10 cellular contexts compared by ENCODE assay signal in the genomic region with DNA sequence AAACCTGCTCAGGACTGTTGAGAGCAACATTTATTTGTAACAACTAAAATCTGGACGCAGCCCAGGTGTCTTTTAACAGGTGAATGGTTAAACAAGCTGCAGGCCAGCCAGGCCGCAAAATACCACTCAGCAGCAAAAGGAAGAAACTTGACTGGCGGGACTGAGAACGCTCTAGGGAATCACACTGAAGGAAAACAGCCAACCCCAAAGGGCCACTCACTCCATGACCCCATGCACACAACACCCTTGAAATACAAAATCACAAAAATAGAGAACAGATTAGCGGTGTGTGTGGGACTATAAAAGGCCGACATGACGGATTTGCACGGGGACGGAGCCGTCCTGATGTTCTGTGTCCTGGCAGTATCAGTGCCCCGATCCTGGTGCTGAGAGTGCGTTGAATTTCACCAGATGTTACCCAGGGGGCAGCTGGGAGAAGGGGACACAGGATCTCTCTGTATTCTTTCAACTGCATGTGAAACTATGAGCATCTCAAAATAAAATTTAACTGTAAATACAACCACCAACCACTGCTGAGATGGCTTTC. TPM values are rescaled to one million over a fixed set of nuclear protein-coding genes. Genes with fewer than 3 reads are reported as not detected.
DNase-seq lines count a peak whose midpoint lies in the region; ATAC-seq, FAIRE-seq and TF ChIP-seq lines count a peak whose summit lies in the region.
"Had no signal": no experiment of that assay in that cellular context is flagged by ENCODE, and none has a peak within 500 bp of the region (broad histone marks: within the 10 kb centered on the region; RNA-seq: fewer than 3 reads in every experiment).

No MANE protein-coding gene starts in this region.

- no peak overlapping the region for H3K23ac ChIP-seq in mesenchymal stem cell (ENCODE audit: low read length in 2 of 2)

- 85% methylated on average over 12 of the region's 12 CpGs for WGBS in mesenchymal stem cell
- WGBS in tibial nerve, 2 donors = 42 to 49% methylated on average over 12 of the region's 12 CpGs

- H2AFZ ChIP-seq in astrocyte (ENCODE audit: low read depth, low read length) = no peak overlapping the region
- no peak overlapping the region for H2AFZ ChIP-seq in mesenchymal stem cell (ENCODE audit: low read depth, low read length)

- H4K20me1 ChIP-seq in astrocyte (ENCODE audit: insufficient read depth, low read length) = peaks cover 56% of the 10 kb centered on the region

- DNase-seq in activated naive CD4-positive, alpha-beta T cell treated with anti-CD3 and anti-CD28 coated beads, Interleukin-2, amount 10 ng/mL, durations not matched to agents 7 days and 5 days = peak; percentile 10
- DNase-seq in activated naive CD4-positive, alpha-beta T cell treated with anti-CD3 and anti-CD28 coated beads for 36 hours = no peak
- DNase-seq in astrocyte (ENCODE audit: low read depth) = no peak
- DNase-seq in mesenchymal stem cell = no peak
- DNase-seq in tibial nerve (ENCODE audit: low spot score in 2 of 2) = no peak
- no peak for DNase-seq in T1000 (lab: John Stamatoyannopoulos, UW)
- DNase-seq in HEK293T (ENCODE audit: extremely low spot score) = no peak
- DNase-seq: activated naive CD4-positive, alpha-beta T cell had no signal

- H3K4me3 Mint-ChIP-seq in activated naive CD4-positive, alpha-beta T cell treated with anti-CD3 and anti-CD28 coated beads, Interleukin-2, amount 10 ng/mL, durations not matched to agents 7 days and 5 days = no peak overlapping the region
- no peak overlapping the region for H3K4me3 Mint-ChIP-seq in activated naive CD4-positive, alpha-beta T cell treated with anti-CD3 and anti-CD28 coated beads for 36 hours
- H3K4me3 Mint-ChIP-seq in astrocyte (ENCODE audit: unreplicated experiment) = peak overlapping the region; percentile 58

- H3K9ac ChIP-seq in astrocyte (ENCODE audit: low read length) (peak overlapping the region; percentile 80), mesenchymal stem cell (ENCODE audit: low read length) (peak overlapping the region; percentile 87)

- H3K4me1 ChIP-seq in astrocyte (ENCODE audit: insufficient read depth, low read length) = peaks cover 39% of the 10 kb centered on the region
- H3K4me1 ChIP-seq in mesenchymal stem cell (ENCODE audit: control insufficient read depth, insufficient read depth, low read depth, low read length) = peaks cover 31% of the 10 kb centered on the region
- peaks cover 0 to 93% (median 53%) of the 10 kb centered on the region in 4 donors for H3K4me1 ChIP-seq in tibial nerve

- no peak for TF ChIP-seq EP300 in tibial nerve (IDR thresholded peaks at IDR 0.05)

- H3K27ac ChIP-seq in astrocyte (ENCODE audit: low read depth, low read length) (peak overlapping the region; percentile 73), mesenchymal stem cell (ENCODE audit: low read length, poor library complexity, severe bottlenecking) (peak overlapping the region; percentile 41), tibial nerve (peak overlapping the region in 3 of 4 donors; percentile 72 to 89 (median 87))

- peaks cover 3% of the 10 kb centered on the region for H3K27me3 Mint-ChIP-seq in activated naive CD4-positive, alpha-beta T cell treated with anti-CD3 and anti-CD28 coated beads, Interleukin-2, amount 10 ng/mL, durations not matched to agents 7 days and 5 days
- H3K27me3 Mint-ChIP-seq in activated naive CD4-positive, alpha-beta T cell treated with anti-CD3 and anti-CD28 coated beads for 36 hours (ENCODE audit: low read depth) = peaks cover 28% of the 10 kb centered on the region
- no peaks in the 10 kb centered on the region for H3K27me3 Mint-ChIP-seq in astrocyte (ENCODE audit: low read depth, unreplicated experiment)

- POLR2A ChIA-PET in HEK293T (lab: Yijun Ruan, JAX) = no interaction called here

- peak overlapping the region; percentile 18 for H4K91ac ChIP-seq in mesenchymal stem cell (ENCODE audit: low read length)

- peak overlapping the region in 1 of 2 experiments; percentile 12 for H3K4ac ChIP-seq in mesenchymal stem cell (ENCODE audit: low read depth in 1 of 2, low read length in 2 of 2)

- intact Hi-C loops in activated naive CD4-positive, alpha-beta T cell treated with anti-CD3 and anti-CD28 coated beads for 36 hours (cut with micrococcal nuclease) = loop anchor here (10.0 kb wide), 1 partner anchor 492 kb away; a partner anchor contains a TSS

- CTCF ChIA-PET in activated naive CD4-positive, alpha-beta T cell treated with anti-CD3 and anti-CD28 coated beads, Interleukin-2, amount 10 ng/mL, durations not matched to agents 7 days and 5 days (lab: Charles Lee) = interaction anchor here (1.4 to 4.2 kb wide), 4 partner anchors 9 to 81 kb away, joined by 4 to 21 read pairs (median 16); no protein-coding TSS in a partner anchor
- CTCF ChIA-PET in activated naive CD4-positive, alpha-beta T cell treated with anti-CD3 and anti-CD28 coated beads for 36 hours (lab: Charles Lee) = interaction anchor here (1.0 to 3.1 kb wide), 5 partner anchors 10 to 80 kb away, joined by 3 to 23 read pairs (median 4); no protein-coding TSS in a partner anchor
- CTCF ChIA-PET in HEK293T (lab: Yijun Ruan, JAX) = interaction anchor here (1.0 kb wide), 1 partner anchor 8 kb away, joined by 4 read pairs; no protein-coding TSS in a partner anchor

- no peaks in the 10 kb centered on the region for H3K9me3 Mint-ChIP-seq in activated naive CD4-positive, alpha-beta T cell treated with anti-CD3 and anti-CD28 coated beads, Interleukin-2, amount 10 ng/mL, durations not matched to agents 7 days and 5 days
- H3K9me3 Mint-ChIP-seq in activated naive CD4-positive, alpha-beta T cell treated with anti-CD3 and anti-CD28 coated beads for 36 hours = no peaks in the 10 kb centered on the region
- H3K9me3 Mint-ChIP-seq in astrocyte (ENCODE audit: unreplicated experiment) = no peaks in the 10 kb centered on the region

- no peak for FAIRE-seq in astrocyte (lab: Jason Lieb, UNC)
- FAIRE-seq: RCC 7860 had no signal

- H3K79me1 ChIP-seq in mesenchymal stem cell (replicated peaks; ENCODE audit: low read length, poor library complexity, severe bottlenecking) = peaks cover 17% of the 10 kb centered on the region

- TF ChIP-seq CTCF in astrocyte (IDR thresholded peaks at IDR 0.05; ENCODE audit: insufficient read depth, low read depth, low read length) (no peak), tibial nerve (IDR thresholded peaks at IDR 0.05) (no peak)

- H3K79me2 ChIP-seq in astrocyte (ENCODE audit: insufficient read depth, low read length) = peaks cover 88% of the 10 kb centered on the region

- H3K18ac ChIP-seq in mesenchymal stem cell (ENCODE audit: low read depth in 1 of 2, low read length in 2 of 2) = no peak overlapping the region

- H3K14ac ChIP-seq in mesenchymal stem cell (ENCODE audit: low read length in 2 of 2) = no peak overlapping the region

- peak overlapping the region; percentile 87 for H3K4me2 ChIP-seq in astrocyte (ENCODE audit: low read length)
- no peak overlapping the region for H3K4me2 ChIP-seq in mesenchymal stem cell (ENCODE audit: low read length, poor library complexity, severe bottlenecking)

- H3K27ac Mint-ChIP-seq in activated naive CD4-positive, alpha-beta T cell treated with anti-CD3 and anti-CD28 coated beads, Interleukin-2, amount 10 ng/mL, durations not matched to agents 7 days and 5 days = no peak overlapping the region
- no peak overlapping the region for H3K27ac Mint-ChIP-seq in activated naive CD4-positive, alpha-beta T cell treated with anti-CD3 and anti-CD28 coated beads for 36 hours
- H3K27ac Mint-ChIP-seq in astrocyte (ENCODE audit: unreplicated experiment) = peak overlapping the region; percentile 93

- no peak for ATAC-seq in HG03571 (IDR thresholded peaks at IDR 0.05; ENCODE audit: unreplicated experiment)

- H3K4me3 ChIP-seq in astrocyte (ENCODE audit: insufficient read depth, low read depth, low read length) (no peak overlapping the region), mesenchymal stem cell (ENCODE audit: insufficient read depth in 1 of 2, low read depth in 1 of 2, low read length in 2 of 2) (no peak overlapping the region), tibial nerve (peak overlapping the region in 1 of 4 donors; percentile 36)

- H2BK12ac ChIP-seq in mesenchymal stem cell (ENCODE audit: low read length in 2 of 2) = no peak overlapping the region

- H2BK5ac ChIP-seq in mesenchymal stem cell (ENCODE audit: low read depth, low read length, poor library complexity, severe bottlenecking) = no peak overlapping the region

- H3K36me3 ChIP-seq in astrocyte (ENCODE audit: insufficient read depth, low read length) = peaks cover 18% of the 10 kb centered on the region
- H3K36me3 ChIP-seq in mesenchymal stem cell (ENCODE audit: control insufficient read depth in 1 of 2, insufficient read depth in 2 of 2, low read depth in 1 of 2, low read length in 2 of 2) = peaks cover 27 to 33% of the 10 kb centered on the region in 2 experiments
- H3K36me3 ChIP-seq in tibial nerve = peaks cover 0 to 25% (median 10%) of the 10 kb centered on the region in 3 donors

- no peak overlapping the region for H4K8ac ChIP-seq in mesenchymal stem cell (ENCODE audit: low read length)

- no peaks in the 10 kb centered on the region for H3K27me3 ChIP-seq in astrocyte (ENCODE audit: insufficient read depth, low read length)
- no peaks in the 10 kb centered on the region for H3K27me3 ChIP-seq in mesenchymal stem cell (ENCODE audit: control insufficient read depth in 1 of 2, insufficient read depth in 1 of 2, low read length in 2 of 2)
- H3K27me3 ChIP-seq in tibial nerve = no peaks in the 10 kb centered on the region

- no peaks in the 10 kb centered on the region for H3K9me3 ChIP-seq in astrocyte (ENCODE audit: insufficient read depth, low read depth, low read length)
- H3K9me3 ChIP-seq in mesenchymal stem cell (ENCODE audit: control insufficient read depth, low read length) = no peaks in the 10 kb centered on the region
- H3K9me3 ChIP-seq in tibial nerve = no peaks in the 10 kb centered on the region

- peak overlapping the region; percentile 81 for H2AK5ac ChIP-seq in mesenchymal stem cell (ENCODE audit: low read length, severe bottlenecking)

- peaks cover 74% of the 10 kb centered on the region for H3K4me1 Mint-ChIP-seq in activated naive CD4-positive, alpha-beta T cell treated with anti-CD3 and anti-CD28 coated beads, Interleukin-2, amount 10 ng/mL, durations not matched to agents 7 days and 5 days
- peaks cover 66% of the 10 kb centered on the region for H3K4me1 Mint-ChIP-seq in activated naive CD4-positive, alpha-beta T cell treated with anti-CD3 and anti-CD28 coated beads for 36 hours (ENCODE audit: low read depth)
- peaks cover 39% of the 10 kb centered on the region for H3K4me1 Mint-ChIP-seq in astrocyte (ENCODE audit: low read depth, unreplicated experiment)

- H3K36me3 Mint-ChIP-seq in activated naive CD4-positive, alpha-beta T cell treated with anti-CD3 and anti-CD28 coated beads, Interleukin-2, amount 10 ng/mL, durations not matched to agents 7 days and 5 days = peaks cover 49% of the 10 kb centered on the region
- peaks cover 30% of the 10 kb centered on the region for H3K36me3 Mint-ChIP-seq in activated naive CD4-positive, alpha-beta T cell treated with anti-CD3 and anti-CD28 coated beads for 36 hours (ENCODE audit: low read depth)
- peaks cover 8% of the 10 kb centered on the region for H3K36me3 Mint-ChIP-seq in astrocyte (ENCODE audit: low read depth, unreplicated experiment)

- no peak overlapping the region for H2BK15ac ChIP-seq in mesenchymal stem cell (ENCODE audit: low read depth, poor library complexity, severe bottlenecking)

- no peak overlapping the region for H2BK120ac ChIP-seq in mesenchymal stem cell (ENCODE audit: low read depth, low read length)

- TF ChIP-seq POLR2A in tibial nerve (IDR thresholded peaks at IDR 0.05) = no peak

RNA-seq across cellular contexts. Expression of a gene that starts 23.0 kb away (rescaled TPM):
- total RNA-seq in activated naive CD4-positive, alpha-beta T cell treated with anti-CD3 and anti-CD28 coated beads for 36 hours = 10 to 100 TPM; 15.6 TPM
- total RNA-seq in astrocyte (27.1 and 31.4 TPM in 2 replicates), tibial nerve (10 to 100 TPM; 24.5 to 28.4 (median 25.8) TPM)
- polyA plus RNA-seq in mesenchymal stem cell (2013, experiment 1 of 2) = 23.0 TPM
- polyA plus RNA-seq in mesenchymal stem cell (2013, experiment 2 of 2) = 23.9 TPM

RNA-seq across cellular contexts. Expression of a gene that starts 37.6 kb away (rescaled TPM):
- total RNA-seq in activated naive CD4-positive, alpha-beta T cell treated with anti-CD3 and anti-CD28 coated beads for 36 hours = 10 to 100 TPM; 18.5 to 21.2 TPM
- 21.3 and 22.2 TPM in 2 replicates for total RNA-seq in astrocyte
- polyA plus RNA-seq in mesenchymal stem cell (2013, experiment 1 of 2) = 4.6 TPM
- polyA plus RNA-seq in mesenchymal stem cell (2013, experiment 2 of 2) = 5.0 TPM
- total RNA-seq in tibial nerve = 10 to 100 TPM; 10.3 to 22.5 (median 16.9) TPM
